Comparison of ENCODE assay signal across 14 cellular contexts in the genomic region with DNA sequence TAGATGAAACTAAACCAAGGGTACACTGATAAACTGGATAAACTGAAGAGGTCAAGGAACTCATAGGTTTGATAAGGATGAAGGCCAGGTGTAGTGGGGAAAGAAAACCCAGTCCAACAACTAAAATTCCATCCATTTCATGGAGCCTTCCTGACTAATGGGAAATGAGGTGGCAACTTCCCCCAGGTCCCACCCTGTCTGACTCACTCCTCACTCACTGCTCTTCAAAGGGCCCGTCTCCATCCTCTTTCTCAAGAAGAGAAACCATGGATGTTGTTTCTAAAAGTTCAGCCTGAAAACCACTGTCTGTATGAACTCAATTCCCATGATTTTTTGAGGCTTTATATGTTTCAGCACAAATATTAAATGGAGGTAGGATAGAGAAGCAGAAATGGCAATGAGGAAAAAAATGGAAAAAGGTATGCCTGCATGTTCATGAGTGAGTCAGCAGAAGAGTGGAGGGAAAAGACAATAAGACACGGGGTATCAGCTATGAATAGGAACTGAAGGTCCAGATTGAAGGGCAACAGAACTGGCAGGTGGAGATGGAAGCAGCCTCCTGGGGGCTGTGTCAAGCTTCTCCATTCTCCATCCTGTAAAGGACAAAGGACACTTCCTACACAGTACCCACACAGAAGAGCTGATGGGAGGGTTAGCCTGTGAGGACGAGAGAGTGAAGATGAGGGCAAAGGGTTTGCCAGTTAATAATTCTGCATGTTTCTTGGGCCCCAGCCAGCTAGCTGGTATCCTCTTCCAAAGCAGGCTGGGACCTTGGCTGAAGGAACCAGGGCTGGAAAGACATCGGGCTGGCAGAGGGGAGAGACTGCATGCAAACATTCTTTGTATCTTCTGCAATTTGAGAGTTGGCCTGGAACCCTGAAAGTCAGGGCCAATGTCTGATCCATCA. TPM values are rescaled to one million over a fixed set of nuclear protein-coding genes. Genes with fewer than 3 reads are reported as not detected.
DNase-seq lines count a peak whose midpoint lies in the region; ATAC-seq and TF ChIP-seq lines count a peak whose summit lies in the region.
"Had no signal": no experiment of that assay in that cellular context is flagged by ENCODE, and none has a peak within 500 bp of the region (broad histone marks: within the 10 kb centered on the region; RNA-seq: fewer than 3 reads in every experiment).

No MANE protein-coding gene starts in this region.

- no peaks in the 10 kb centered on the region for H3K27me3 ChIP-seq in brain microvascular endothelial cell (replicated peaks)

- H3K27ac ChIP-seq in brain microvascular endothelial cell, result peak overlapping the region; percentile 49

- H3K27me3 Mint-ChIP-seq in natural killer cell (ENCODE audit: low read depth in 2 of 2), result no peaks in the 10 kb centered on the region
- no peaks in the 10 kb centered on the region for H3K27me3 Mint-ChIP-seq in osteocyte (ENCODE audit: unreplicated experiment)

- H3K9me3 Mint-ChIP-seq in natural killer cell (no peaks in the 10 kb centered on the region), osteocyte (ENCODE audit: unreplicated experiment) (no peaks in the 10 kb centered on the region)
- H3K9me3 Mint-ChIP-seq: GM23338 had no signal

- H3K4me3 Mint-ChIP-seq in natural killer cell, result no peak overlapping the region
- no peak overlapping the region for H3K4me3 Mint-ChIP-seq in osteocyte (ENCODE audit: unreplicated experiment)
- H3K4me3 Mint-ChIP-seq: GM23338 had no signal

- no peak for ATAC-seq in natural killer cell
- ATAC-seq: GM12878; GM23338; stimulated activated naive CD8-positive, alpha-beta T cell treated with anti-CD3 and anti-CD28 coated beads, Interleukin-15, Interleukin-2, amounts not matched to agents 100 U/mL and 50 U/mL, for 24 hours had no signal

- no peak overlapping the region for H3K4me3 ChIP-seq in brain microvascular endothelial cell (ENCODE audit: low read depth, low read length)
- H3K4me3 ChIP-seq: coronary artery, GM12878, GM23338 had no signal

- DNase-seq in HS-5 (ENCODE audit: low read depth) (peak; percentile 84), brain microvascular endothelial cell (peak; percentile 63), iris pigment epithelial cell (ENCODE audit: low read depth) (peak; percentile 82), activated gamma-delta T cell treated with Interleukin-2 at 50 U/mL for 16 hours (no peak), natural killer cell (no peak), COLO668 (lab: John Stamatoyannopoulos, UW; ENCODE audit: unreplicated experiment) (no peak), osteocyte (ENCODE audit: extremely low spot score, unreplicated experiment) (no peak)
- DNase-seq: NCI-H2171; stimulated activated naive CD8-positive, alpha-beta T cell treated with anti-CD3 and anti-CD28 coated beads, Interleukin-15, Interleukin-2, amounts not matched to agents 100 U/mL and 50 U/mL, for 24 hours; T-helper 1 cell had no signal

- H3K36me3 Mint-ChIP-seq in natural killer cell (no peaks in the 10 kb centered on the region), osteocyte (ENCODE audit: unreplicated experiment) (no peaks in the 10 kb centered on the region)

- in situ Hi-C loops in brain microvascular endothelial cell (cut with HindIII; ENCODE audit: low pct_ligation_motif_present, low sequenced_read_pairs), result no loop called here

- H3K27ac Mint-ChIP-seq in natural killer cell (no peak overlapping the region), osteocyte (ENCODE audit: unreplicated experiment) (no peak overlapping the region)
- H3K27ac Mint-ChIP-seq: GM23338 had no signal

- peaks cover 13% of the 10 kb centered on the region in 2 donors for H3K4me1 Mint-ChIP-seq in natural killer cell
- H3K4me1 Mint-ChIP-seq in osteocyte (ENCODE audit: unreplicated experiment), result peaks cover 12% of the 10 kb centered on the region

- intact Hi-C loops in natural killer cell (cut with micrococcal nuclease), result no loop called here

- H3K36me3 ChIP-seq in brain microvascular endothelial cell (replicated peaks), result no peaks in the 10 kb centered on the region

- TF ChIP-seq CTCF in brain microvascular endothelial cell (IDR thresholded peaks at IDR 0.05; ENCODE audit: low read depth, low read length, missing control alignments), result no peak
- TF ChIP-seq CTCF in natural killer cell (IDR thresholded peaks at IDR 0.05), result no peak
- TF ChIP-seq CTCF in osteocyte (IDR thresholded peaks at IDR 0.05), result no peak

RNA-seq across cellular contexts. Expression of a gene that starts 5.5 kb away (rescaled TPM):
- total RNA-seq in natural killer cell (10 to 100 TPM; 53.2 to 73.0 (median 67.5) TPM), osteocyte (61.9 and 62.5 TPM in 2 replicates)

RNA-seq across cellular contexts. Expression of a gene that starts 14.5 kb away (rescaled TPM):
- 1 to 10 TPM in 1 of 3 donors, under 1 TPM in 2; 0.50 to 2.4 (median 0.96) TPM for total RNA-seq in natural killer cell
- 15.2 and 18.7 TPM in 2 replicates for total RNA-seq in osteocyte

RNA-seq across cellular contexts. Expression of a gene that starts 16.3 kb away (rescaled TPM):
- total RNA-seq in natural killer cell (10 to 100 TPM; 17.8 to 26.8 (median 22.0) TPM), osteocyte (39.8 and 40.4 TPM in 2 replicates)

RNA-seq across cellular contexts. Expression of a gene that starts 16.4 kb away (rescaled TPM):
- total RNA-seq in natural killer cell, result 100 to 1,000 TPM; 103 to 128 (median 123) TPM
- total RNA-seq in osteocyte, result 51.8 and 63.6 TPM in 2 replicates

RNA-seq across cellular contexts. Expression of a gene that starts 35.7 kb away (rescaled TPM):
- total RNA-seq in natural killer cell (1 to 10 TPM in 1 of 3 donors, under 1 TPM in 2; 0.43 to 1.7 (median 0.48) TPM), osteocyte (not detected in 2 replicates)
- total RNA-seq: GM12878, GM23338, skeletal muscle tissue had no signal

Comparison
In these comparisons a context has a peak if more than half of its experiments do, and no peak if none do; other contexts are left out.
1. DNase-seq: peak in HS-5 (single experiment), brain microvascular endothelial cell (single experiment) and iris pigment epithelial cell (single experiment); none in activated gamma-delta T cell treated with Interleukin-2 at 50 U/mL for 16 hours (single experiment), natural killer cell (single experiment), COLO668 (single experiment) and osteocyte (single experiment).